In the genomic region with DNA sequence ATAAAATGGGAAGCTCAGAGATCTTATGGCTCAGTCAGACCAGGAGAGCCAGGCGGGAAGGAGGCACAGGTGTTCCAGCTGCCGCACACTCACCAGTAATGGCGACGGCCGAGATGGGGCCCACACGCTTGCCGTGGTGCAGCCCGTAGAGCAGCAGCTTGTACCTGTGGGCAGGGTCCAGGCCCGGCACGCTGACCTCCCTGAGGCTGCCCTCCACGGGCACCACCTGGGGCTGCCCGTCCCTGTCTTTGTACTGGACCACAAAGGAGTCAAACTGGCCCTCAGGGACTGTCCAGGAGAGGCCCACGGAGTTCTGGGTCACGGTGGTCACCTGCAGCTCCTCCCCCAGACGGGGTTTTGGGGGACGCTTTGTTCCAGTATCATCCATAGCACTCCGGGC, we compare ENCODE assay signal across 1 cellular context.
TF ChIP-seq lines count a peak whose summit lies in the region.

No MANE protein-coding gene starts in this region.

TF ChIP-seq in WTC11, 78 proteins besides CTCF, POLR2A, EP300 and RAD21 (continued from another document):
- TF ChIP-seq, protein P1, sequence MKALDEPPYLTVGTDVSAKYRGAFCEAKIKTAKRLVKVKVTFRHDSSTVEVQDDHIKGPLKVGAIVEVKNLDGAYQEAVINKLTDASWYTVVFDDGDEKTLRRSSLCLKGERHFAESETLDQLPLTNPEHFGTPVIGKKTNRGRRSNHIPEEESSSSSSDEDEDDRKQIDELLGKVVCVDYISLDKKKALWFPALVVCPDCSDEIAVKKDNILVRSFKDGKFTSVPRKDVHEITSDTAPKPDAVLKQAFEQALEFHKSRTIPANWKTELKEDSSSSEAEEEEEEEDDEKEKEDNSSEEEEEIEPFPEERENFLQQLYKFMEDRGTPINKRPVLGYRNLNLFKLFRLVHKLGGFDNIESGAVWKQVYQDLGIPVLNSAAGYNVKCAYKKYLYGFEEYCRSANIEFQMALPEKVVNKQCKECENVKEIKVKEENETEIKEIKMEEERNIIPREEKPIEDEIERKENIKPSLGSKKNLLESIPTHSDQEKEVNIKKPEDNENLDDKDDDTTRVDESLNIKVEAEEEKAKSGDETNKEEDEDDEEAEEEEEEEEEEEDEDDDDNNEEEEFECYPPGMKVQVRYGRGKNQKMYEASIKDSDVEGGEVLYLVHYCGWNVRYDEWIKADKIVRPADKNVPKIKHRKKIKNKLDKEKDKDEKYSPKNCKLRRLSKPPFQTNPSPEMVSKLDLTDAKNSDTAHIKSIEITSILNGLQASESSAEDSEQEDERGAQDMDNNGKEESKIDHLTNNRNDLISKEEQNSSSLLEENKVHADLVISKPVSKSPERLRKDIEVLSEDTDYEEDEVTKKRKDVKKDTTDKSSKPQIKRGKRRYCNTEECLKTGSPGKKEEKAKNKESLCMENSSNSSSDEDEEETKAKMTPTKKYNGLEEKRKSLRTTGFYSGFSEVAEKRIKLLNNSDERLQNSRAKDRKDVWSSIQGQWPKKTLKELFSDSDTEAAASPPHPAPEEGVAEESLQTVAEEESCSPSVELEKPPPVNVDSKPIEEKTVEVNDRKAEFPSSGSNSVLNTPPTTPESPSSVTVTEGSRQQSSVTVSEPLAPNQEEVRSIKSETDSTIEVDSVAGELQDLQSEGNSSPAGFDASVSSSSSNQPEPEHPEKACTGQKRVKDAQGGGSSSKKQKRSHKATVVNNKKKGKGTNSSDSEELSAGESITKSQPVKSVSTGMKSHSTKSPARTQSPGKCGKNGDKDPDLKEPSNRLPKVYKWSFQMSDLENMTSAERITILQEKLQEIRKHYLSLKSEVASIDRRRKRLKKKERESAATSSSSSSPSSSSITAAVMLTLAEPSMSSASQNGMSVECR (CRISPR knock-in tag; IDR thresholded peaks at IDR 0.05; ENCODE audit: borderline replicate concordance) = no peak
- no peak for TF ChIP-seq TEAD4 (CRISPR knock-in tag; IDR thresholded peaks at IDR 0.05)
- no peak for TF ChIP-seq NR3C1 (CRISPR knock-in tag; conservative IDR thresholded peaks at IDR 0.05; ENCODE audit: low read depth)
- no peak for TF ChIP-seq ATF1 (CRISPR knock-in tag; IDR thresholded peaks at IDR 0.05)
- TF ChIP-seq, protein P2, sequence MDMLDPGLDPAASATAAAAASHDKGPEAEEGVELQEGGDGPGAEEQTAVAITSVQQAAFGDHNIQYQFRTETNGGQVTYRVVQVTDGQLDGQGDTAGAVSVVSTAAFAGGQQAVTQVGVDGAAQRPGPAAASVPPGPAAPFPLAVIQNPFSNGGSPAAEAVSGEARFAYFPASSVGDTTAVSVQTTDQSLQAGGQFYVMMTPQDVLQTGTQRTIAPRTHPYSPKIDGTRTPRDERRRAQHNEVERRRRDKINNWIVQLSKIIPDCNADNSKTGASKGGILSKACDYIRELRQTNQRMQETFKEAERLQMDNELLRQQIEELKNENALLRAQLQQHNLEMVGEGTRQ (CRISPR knock-in tag; IDR thresholded peaks at IDR 0.05) = no peak
